Comparison of ENCODE assay signal across 14 cellular contexts in genomic region chr10:7608001-7608400, GRCh38. TPM values are rescaled to one million over a fixed set of nuclear protein-coding genes. Genes with fewer than 3 reads are reported as not detected.
DNase-seq lines count a peak whose midpoint lies in the region; ATAC-seq and TF ChIP-seq lines count a peak whose summit lies in the region.
"Had no signal": no experiment of that assay in that cellular context is flagged by ENCODE, and none has a peak within 500 bp of the region (broad histone marks: within the 10 kb centered on the region; RNA-seq: fewer than 3 reads in every experiment).

No MANE protein-coding gene starts in this region.

- H3K27ac ChIP-seq in lower lobe of right lung (peak overlapping the region; percentile 11), trophoblast cell (ENCODE audit: low read depth, low read length) (no peak overlapping the region)
- H3K27ac ChIP-seq: C4-2B had no signal

- no peaks in the 10 kb centered on the region for H3K79me1 ChIP-seq in trophoblast cell (ENCODE audit: low read length)

- H4K12ac ChIP-seq in trophoblast cell (ENCODE audit: low read depth, low read length): no peak overlapping the region

- DNase-seq in NCI-H526 treated with DMSO at 0.1 percent for 48 hours (lab: John Stamatoyannopoulos, UW) (peak; percentile 18), lower lobe of right lung (no peak), trophoblast cell (peak; percentile 58 to 73), superior temporal gyrus (ENCODE audit: extremely low spot score) (no peak), HuH-7.5 (ENCODE audit: low spot score) (no peak), Ammon's horn (ENCODE audit: low spot score) (no peak)
- DNase-seq: ACHN; Caco-2; CD4-positive, alpha-beta T cell; GDM1; HCEC 1CT had no signal

- H4K8ac ChIP-seq in trophoblast cell (ENCODE audit: low read depth, low read length): no peak overlapping the region

- H4K91ac ChIP-seq in trophoblast cell (ENCODE audit: low read depth, low read length): peak overlapping the region; percentile 8

- H3K9ac ChIP-seq in trophoblast cell (ENCODE audit: low read length): no peak overlapping the region

- intact Hi-C loops in lower lobe of right lung (cut with DNase I): no loop called here

- H3K14ac ChIP-seq in trophoblast cell (ENCODE audit: low read length): no peak overlapping the region

- no peak overlapping the region for H3K23ac ChIP-seq in trophoblast cell (ENCODE audit: low read length)

- no CpG with 5 or more reads among the region's 11 CpGs for WGBS in trophoblast cell (ENCODE audit: extremely low coverage, insufficient coverage, insufficient read length)

- no peak overlapping the region for H2BK5ac ChIP-seq in trophoblast cell (ENCODE audit: low read depth, low read length, poor library complexity)

- H3K4me3 ChIP-seq in lower lobe of right lung: no peak overlapping the region
- H3K4me3 ChIP-seq in trophoblast cell (ENCODE audit: low read depth, low read length): no peak overlapping the region
- H3K4me3 ChIP-seq: GM23338 had no signal

- H2AK5ac ChIP-seq in trophoblast cell (ENCODE audit: low read length): no peak overlapping the region

- no peaks in the 10 kb centered on the region for H3K36me3 ChIP-seq in lower lobe of right lung
- no peaks in the 10 kb centered on the region for H3K36me3 ChIP-seq in trophoblast cell (ENCODE audit: control insufficient read depth in 1 of 2, insufficient read depth in 2 of 2, low read length in 2 of 2)

- ATAC-seq in lower lobe of right lung (no peak), GM21825 (IDR thresholded peaks at IDR 0.05; ENCODE audit: unreplicated experiment) (no peak)
- ATAC-seq: GM23338 had no signal

- H3K4me1 ChIP-seq in lower lobe of right lung (peaks cover 17% of the 10 kb centered on the region), trophoblast cell (ENCODE audit: control insufficient read depth in 1 of 2, insufficient read depth in 2 of 2, low read length in 2 of 2) (no peaks in the 10 kb centered on the region)
- H3K4me1 ChIP-seq: Caco-2 had no signal

- no peak overlapping the region for H2AFZ ChIP-seq in trophoblast cell (ENCODE audit: insufficient read depth, low read length, poor library complexity)
- H2AFZ ChIP-seq: GM23338 had no signal

- no peak overlapping the region for H3K18ac ChIP-seq in trophoblast cell (ENCODE audit: low read length)

- no peak for TF ChIP-seq CTCF in lower lobe of right lung (IDR thresholded peaks at IDR 0.05)

- no peak overlapping the region for H3K4ac ChIP-seq in trophoblast cell (ENCODE audit: low read depth, low read length)

- H3K27me3 ChIP-seq in lower lobe of right lung (ENCODE audit: low read depth) (no peaks in the 10 kb centered on the region), trophoblast cell (ENCODE audit: insufficient read depth, low read length) (no peaks in the 10 kb centered on the region)

- no peak overlapping the region for H2BK12ac ChIP-seq in trophoblast cell (ENCODE audit: low read length)

- no peak overlapping the region for H3K4me2 ChIP-seq in trophoblast cell (ENCODE audit: low read length)
- H3K4me2 ChIP-seq: GM23338 had no signal

- H3K79me2 ChIP-seq in trophoblast cell (ENCODE audit: control insufficient read depth, insufficient read depth, low read length, poor library complexity): no peaks in the 10 kb centered on the region

- H2BK120ac ChIP-seq in trophoblast cell (ENCODE audit: insufficient read depth, low read length, poor library complexity): no peak overlapping the region

- H3K9me3 ChIP-seq in lower lobe of right lung (no peaks in the 10 kb centered on the region), trophoblast cell (ENCODE audit: insufficient read depth, low read depth, low read length) (no peaks in the 10 kb centered on the region)
- H3K9me3 ChIP-seq: Caco-2 had no signal

RNA-seq across cellular contexts. Expression of gene ITIH5, which starts 58.8 kb away (rescaled TPM):
- total RNA-seq in lower lobe of right lung: 14.8 TPM
- 13.5 and 14.4 TPM in 2 replicates for polyA plus RNA-seq in trophoblast cell (2013)
- total RNA-seq: CD4-positive, alpha-beta T cell had no signal

Comparison
In these comparisons a context has a peak if more than half of its experiments do, and no peak if none do; other contexts are left out.
1. DNase-seq: peak in NCI-H526 treated with DMSO at 0.1 percent for 48 hours (single experiment) and trophoblast cell (2 of 2); none in lower lobe of right lung (single experiment), superior temporal gyrus (single experiment), HuH-7.5 (single experiment) and Ammon's horn (single experiment).